In the genomic region with DNA sequence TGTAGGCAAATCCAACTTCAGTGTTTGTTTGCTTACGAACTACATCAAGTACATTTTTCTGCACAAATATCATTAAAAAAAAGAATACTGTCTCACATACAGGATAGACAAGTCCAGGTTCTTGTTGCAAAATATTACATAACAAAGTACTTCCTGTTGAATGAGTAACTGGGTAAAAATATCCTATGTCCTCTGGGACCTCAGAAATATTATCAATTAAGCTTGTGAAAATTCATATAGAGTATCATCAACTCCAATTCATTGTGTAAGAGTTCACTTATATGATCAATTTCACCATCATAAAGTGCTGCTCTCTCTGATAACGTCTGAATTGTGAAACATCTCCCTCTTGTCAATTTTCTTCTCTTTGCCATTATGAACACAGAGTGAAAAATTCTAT, we compare ENCODE assay signal across 1 cellular context.
TF ChIP-seq lines count a peak whose summit lies in the region.

No MANE protein-coding gene starts in this region.

TF ChIP-seq in A549, 52 proteins besides CTCF, POLR2A, EP300 and RAD21:
- no peak for TF ChIP-seq FOSL2 (IDR thresholded peaks at IDR 0.05)
- TF ChIP-seq FOSL2 (CRISPR knock-in tag; IDR thresholded peaks at IDR 0.05), result no peak
- TF ChIP-seq HOXA7 (CRISPR knock-in tag; IDR thresholded peaks at IDR 0.05), result 0 out of 2 replicates have a peak, but pooled peaks have one; percentile 41
